Comparison of ENCODE assay signal across 25 cellular contexts in the genomic region with DNA sequence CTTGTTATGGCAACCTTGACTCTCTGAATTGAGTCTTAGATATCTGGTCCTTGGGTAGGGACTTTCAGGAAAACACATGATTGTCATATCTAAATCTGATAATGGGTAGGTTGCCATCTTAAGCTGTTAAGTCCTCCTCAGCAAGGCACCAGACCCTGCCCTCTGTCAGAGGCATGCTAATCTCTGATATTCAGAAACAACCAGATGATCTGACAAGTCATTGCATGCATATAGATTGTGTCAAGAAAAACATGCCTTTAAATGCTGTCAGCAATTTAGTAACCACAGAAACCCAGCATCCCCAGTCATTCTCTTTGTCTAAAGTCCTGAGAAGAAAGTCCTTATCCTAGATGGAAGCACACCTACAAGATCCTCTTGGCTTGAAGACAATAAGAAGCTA.
"Had no signal": no experiment of that assay in that cellular context is flagged by ENCODE, and none has a peak within 500 bp of the region (broad histone marks: within the 10 kb centered on the region; RNA-seq: fewer than 3 reads in every experiment).

No MANE protein-coding gene starts in this region.

- FAIRE-seq: colon, small intestine, urothelium cell line had no signal

- H3K9ac ChIP-seq: neural progenitor cell, parathyroid adenoma had no signal

- H3K36me3 ChIP-seq: esophagus muscularis mucosa, lower lobe of right lung, neural progenitor cell, right lobe of liver, thoracic aorta, tibial nerve, upper lobe of left lung had no signal

- H3K79me2 ChIP-seq: parathyroid adenoma had no signal

- ATAC-seq: left ventricle myocardium superior; lower lobe of right lung; mucosa of descending colon; natural killer cell treated with Interleukin-12 subunit alpha and Interleukin-12 subunit beta and Interleukin-15 and Interleukin-18, amount 100 ng/mL, for 72 hours; right lobe of liver; stimulated activated naive B cell treated with anti-CD40 and anti-IgM and Interleukin-4, amounts not matched to agents 10 μg/mL and 1 μg/mL and 100 μg/mL, for 72 hours had no signal

- H3K9me3 ChIP-seq: esophagus muscularis mucosa, mucosa of descending colon, right lobe of liver, thoracic aorta, tibial nerve, upper lobe of left lung had no signal

- H3K27me3 ChIP-seq: esophagus muscularis mucosa, neural progenitor cell, right lobe of liver, tibial nerve, upper lobe of left lung had no signal

- H3K27ac ChIP-seq: dorsolateral prefrontal cortex, esophagus muscularis mucosa, lower lobe of right lung, neural progenitor cell, parathyroid adenoma, right lobe of liver, thoracic aorta, tibial nerve, upper lobe of left lung had no signal

- H3K4me1 ChIP-seq: lower lobe of right lung, neural progenitor cell, parathyroid adenoma, tibial nerve, upper lobe of left lung had no signal

- H3K4me3 ChIP-seq: dorsolateral prefrontal cortex, esophagus muscularis mucosa, lower lobe of right lung, mucosa of descending colon, neural progenitor cell, right lobe of liver, thoracic aorta, tibial nerve, upper lobe of left lung had no signal

- DNase-seq: dorsolateral prefrontal cortex; effector CD4-positive, alpha-beta T cell; foreskin melanocyte; glutamatergic neuron; hypothalamus; immature natural killer cell; islet precursor cell; left ventricle myocardium superior; lower lobe of right lung; mucosa of descending colon; naive B cell; right lobe of liver; small intestine; stimulated activated CD4-positive, alpha-beta T cell treated with anti-CD3 and anti-CD28 coated beads, Interleukin-15, amount 100 ng/mL, for 24 hours; stimulated activated CD4-positive, alpha-beta T cell treated with anti-CD3 and anti-CD28 coated beads, Interleukin-2, amount 100 ng/mL, for 48 hours; stimulated activated naive B cell treated with anti-CD40 and anti-IgM and Interleukin-4, amounts not matched to agents 10 μg/mL and 1 μg/mL and 100 μg/mL, for 72 hours; upper lobe of left lung had no signal

- H3K4me2 ChIP-seq: neural progenitor cell had no signal
